Comparison of ENCODE assay signal across 9 cellular contexts in the genomic region with DNA sequence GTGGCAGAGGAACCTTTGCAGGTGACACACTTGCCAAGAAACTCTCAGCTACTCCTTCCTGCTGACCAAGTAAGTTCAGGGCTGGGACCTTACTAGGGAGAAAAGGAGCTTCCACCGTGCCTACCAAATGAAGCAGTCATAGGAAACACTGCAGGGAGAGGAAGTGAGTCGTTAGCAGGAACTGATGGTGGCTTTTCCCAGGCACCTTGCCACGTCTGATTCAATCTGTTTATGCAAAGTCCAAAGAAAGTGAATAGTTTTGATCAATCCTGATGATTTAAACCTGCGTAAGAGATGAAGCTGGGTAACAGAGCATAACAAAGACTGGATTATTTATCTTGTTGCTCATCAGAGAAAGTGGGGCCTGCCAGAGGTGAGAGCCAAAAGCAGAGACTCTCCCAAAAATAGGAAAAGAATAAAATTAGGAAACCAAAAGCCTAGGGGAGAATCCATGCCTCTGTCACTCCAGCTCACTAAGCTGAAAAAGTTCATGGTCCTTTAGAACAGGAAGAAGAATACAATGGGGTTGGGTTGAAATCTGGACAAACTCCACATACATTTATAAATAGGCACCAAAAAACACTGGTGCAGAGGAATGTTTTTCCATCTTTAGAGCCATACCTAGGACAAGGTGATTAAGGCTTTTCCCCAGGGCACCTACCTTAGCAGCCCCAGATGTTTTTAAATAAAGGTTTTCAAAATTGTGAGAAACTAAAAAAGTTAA. TPM values are rescaled to one million over a fixed set of nuclear protein-coding genes. Genes with fewer than 3 reads are reported as not detected.
DNase-seq lines count a peak whose midpoint lies in the region; ATAC-seq and TF ChIP-seq lines count a peak whose summit lies in the region.
"Had no signal": no experiment of that assay in that cellular context is flagged by ENCODE, and none has a peak within 500 bp of the region (broad histone marks: within the 10 kb centered on the region; RNA-seq: fewer than 3 reads in every experiment).

No MANE protein-coding gene starts in this region.

- H3K4me3 ChIP-seq in RWPE2 (ENCODE audit: severe bottlenecking) (no peak overlapping the region), fibroblast of mammary gland (ENCODE audit: control insufficient read depth, low read depth, low read length) (no peak overlapping the region)

- H3K9me3 ChIP-seq in RWPE2 (ENCODE audit: severe bottlenecking) = no peaks in the 10 kb centered on the region

- H3K27ac Mint-ChIP-seq in activated T-helper 2 cell treated with anti-CD3 and anti-CD28 coated beads, Interferon-gamma antibody, Interleukin-2, Interleukin-4, amounts not matched to agents 10 μg/mL and 5 μg/mL and 100 μg/mL, durations not matched to agents 14 hours and 24 hours and 36 hours = no peak overlapping the region

- H3K27me3 ChIP-seq in RWPE2 (ENCODE audit: insufficient read depth, poor library complexity, severe bottlenecking) = no peaks in the 10 kb centered on the region

- DNase-seq in GM04503 (ENCODE audit: low read depth) = peak; percentile 88
- no peak for DNase-seq in RWPE2 (ENCODE audit: low spot score)
- DNase-seq in fibroblast of mammary gland (ENCODE audit: low read depth) = peak; percentile 99
- DNase-seq in renal cortical epithelial cell (ENCODE audit: low read depth) = peak; percentile 93
- no peak for DNase-seq in NCI-H748 (lab: John Stamatoyannopoulos, UW; ENCODE audit: unreplicated experiment)
- no peak for DNase-seq in activated T-helper 2 cell treated with anti-CD3 and anti-CD28 coated beads, Interferon-gamma antibody, Interleukin-2, Interleukin-4, amounts not matched to agents 10 μg/mL and 5 μg/mL and 100 μg/mL, durations not matched to agents 14 hours and 24 hours and 36 hours (ENCODE audit: low spot score)
- DNase-seq: SHP77 treated with DMSO at 0.1 percent for 48 hours had no signal

- H3K9me3 Mint-ChIP-seq in activated T-helper 2 cell treated with anti-CD3 and anti-CD28 coated beads, Interferon-gamma antibody, Interleukin-2, Interleukin-4, amounts not matched to agents 10 μg/mL and 5 μg/mL and 100 μg/mL, durations not matched to agents 14 hours and 24 hours and 36 hours = no peaks in the 10 kb centered on the region

- intact Hi-C loops in activated T-helper 2 cell treated with anti-CD3 and anti-CD28 coated beads, Interferon-gamma antibody, Interleukin-2, Interleukin-4, amounts not matched to agents 10 μg/mL and 5 μg/mL and 100 μg/mL, durations not matched to agents 14 hours and 24 hours and 36 hours (cut with micrococcal nuclease) = no loop called here

- peaks cover 29% of the 10 kb centered on the region for H3K4me1 ChIP-seq in RWPE2 (ENCODE audit: insufficient read depth, poor library complexity, severe bottlenecking)

- no peak overlapping the region for H3K4me3 Mint-ChIP-seq in activated T-helper 2 cell treated with anti-CD3 and anti-CD28 coated beads, Interferon-gamma antibody, Interleukin-2, Interleukin-4, amounts not matched to agents 10 μg/mL and 5 μg/mL and 100 μg/mL, durations not matched to agents 14 hours and 24 hours and 36 hours (ENCODE audit: low read depth)

- H3K4me1 Mint-ChIP-seq in activated T-helper 2 cell treated with anti-CD3 and anti-CD28 coated beads, Interferon-gamma antibody, Interleukin-2, Interleukin-4, amounts not matched to agents 10 μg/mL and 5 μg/mL and 100 μg/mL, durations not matched to agents 14 hours and 24 hours and 36 hours (ENCODE audit: low read depth) = peaks cover 11% of the 10 kb centered on the region

- no peaks in the 10 kb centered on the region for H3K36me3 ChIP-seq in RWPE2 (ENCODE audit: low read depth)

- ATAC-seq in RWPE2 (ENCODE audit: low read depth) = peak; percentile 89
- no peak for ATAC-seq in HG03571 (IDR thresholded peaks at IDR 0.05; ENCODE audit: unreplicated experiment)
- ATAC-seq in GM21723 (IDR thresholded peaks at IDR 0.05; ENCODE audit: unreplicated experiment) = no peak

- peaks cover 16% of the 10 kb centered on the region for H3K27me3 Mint-ChIP-seq in activated T-helper 2 cell treated with anti-CD3 and anti-CD28 coated beads, Interferon-gamma antibody, Interleukin-2, Interleukin-4, amounts not matched to agents 10 μg/mL and 5 μg/mL and 100 μg/mL, durations not matched to agents 14 hours and 24 hours and 36 hours (ENCODE audit: low read depth)

- H3K27ac ChIP-seq in RWPE2 (ENCODE audit: poor library complexity, severe bottlenecking) = peak overlapping the region; percentile 65

- no peaks in the 10 kb centered on the region for H3K36me3 Mint-ChIP-seq in activated T-helper 2 cell treated with anti-CD3 and anti-CD28 coated beads, Interferon-gamma antibody, Interleukin-2, Interleukin-4, amounts not matched to agents 10 μg/mL and 5 μg/mL and 100 μg/mL, durations not matched to agents 14 hours and 24 hours and 36 hours (ENCODE audit: low read depth)

- no peak for TF ChIP-seq CTCF in RWPE2 (IDR thresholded peaks at IDR 0.05; ENCODE audit: poor library complexity, severe bottlenecking)
- TF ChIP-seq CTCF in fibroblast of mammary gland (conservative IDR thresholded peaks at IDR 0.05; ENCODE audit: control insufficient read depth, insufficient read depth, low read depth, low read length) = no peak

RNA-seq across cellular contexts. Expression of gene PFDN1, which starts 9.3 kb away (rescaled TPM):
- 76.4 and 107 TPM in 2 replicates for total RNA-seq in renal cortical epithelial cell
- total RNA-seq in activated T-helper 2 cell treated with anti-CD3 and anti-CD28 coated beads, Interferon-gamma antibody, Interleukin-2, Interleukin-4, amounts not matched to agents 10 μg/mL and 5 μg/mL and 100 μg/mL, durations not matched to agents 14 hours and 24 hours and 36 hours = 60.4 and 61.0 TPM in 2 replicates

RNA-seq across cellular contexts. Expression of gene HBEGF, which starts 34.2 kb away (rescaled TPM):
- total RNA-seq in renal cortical epithelial cell = 23.4 and 52.8 TPM in 2 replicates
- 15.7 and 17.1 TPM in 2 replicates for total RNA-seq in activated T-helper 2 cell treated with anti-CD3 and anti-CD28 coated beads, Interferon-gamma antibody, Interleukin-2, Interleukin-4, amounts not matched to agents 10 μg/mL and 5 μg/mL and 100 μg/mL, durations not matched to agents 14 hours and 24 hours and 36 hours

RNA-seq across cellular contexts. Expression of gene SLC4A9, which starts 47.8 kb away (rescaled TPM):
- not detected in 2 replicates for total RNA-seq in renal cortical epithelial cell
- 0.18 TPM in 1 of 2 replicates, not detected in the other for total RNA-seq in activated T-helper 2 cell treated with anti-CD3 and anti-CD28 coated beads, Interferon-gamma antibody, Interleukin-2, Interleukin-4, amounts not matched to agents 10 μg/mL and 5 μg/mL and 100 μg/mL, durations not matched to agents 14 hours and 24 hours and 36 hours

Comparison
In these comparisons a context has a peak if more than half of its experiments do, and no peak if none do; other contexts are left out.
1. DNase-seq: peak in GM04503 (single experiment), fibroblast of mammary gland (single experiment) and renal cortical epithelial cell (single experiment); none in RWPE2 (single experiment), NCI-H748 (single experiment) and activated T-helper 2 cell treated with anti-CD3 and anti-CD28 coated beads, Interferon-gamma antibody, Interleukin-2, Interleukin-4, amounts not matched to agents 10 μg/mL and 5 μg/mL and 100 μg/mL, durations not matched to agents 14 hours and 24 hours and 36 hours (single experiment).